Comparison of ENCODE assay signal across 17 cellular contexts in genomic region chr11:12502041-12502440, GRCh38.
A peak's percentile ranks its signal among the peaks of the same experiment; 100 is the strongest.
DNase-seq lines count a peak whose midpoint lies in the region; ATAC-seq and TF ChIP-seq lines count a peak whose summit lies in the region.
"Had no signal": no experiment of that assay in that cellular context is flagged by ENCODE, and none has a peak within 500 bp of the region (broad histone marks: within the 10 kb centered on the region; RNA-seq: fewer than 3 reads in every experiment).

No MANE protein-coding gene starts in this region.

- no peaks in the 10 kb centered on the region for H3K79me2 ChIP-seq in smooth muscle cell (ENCODE audit: low read depth)

- H3K4me2 ChIP-seq in smooth muscle cell, result peak overlapping the region; percentile 67

- in situ Hi-C loops in ACHN (cut with HindIII; ENCODE audit: low pct_ligation_motif_present, low pct_unique_long_range_greater_than_20kb, low sequenced_read_pairs), result no loop called here

- DNase-seq in GM04503 (ENCODE audit: low read depth), result peak; percentile 48
- peak; percentile 56 for DNase-seq in astrocyte of the hippocampus (ENCODE audit: low read depth, low spot score)
- DNase-seq in kidney glomerular epithelial cell (lab: John Stamatoyannopoulos, UW), result peak; percentile 41
- no peak for DNase-seq in smooth muscle cell (lab: John Stamatoyannopoulos, UW; ENCODE audit: unreplicated experiment)
- no peak for DNase-seq in activated gamma-delta T cell treated with Interleukin-2 at 50 U/mL for 16 hours
- no peak for DNase-seq in ACHN
- DNase-seq: adrenal gland, cerebellar nuclear complex, endodermal cell, left lung, NCI-H187, NCI-H226, pancreas, T1000 had no signal

- H4K20me1 ChIP-seq in smooth muscle cell (ENCODE audit: low read depth), result no peaks in the 10 kb centered on the region

- no peaks in the 10 kb centered on the region for H3K9me3 ChIP-seq in smooth muscle cell (replicated peaks; ENCODE audit: low read depth)
- H3K9me3 ChIP-seq: adrenal gland, left lung, pancreas had no signal

- no peak overlapping the region for H3K9ac ChIP-seq in smooth muscle cell (ENCODE audit: low read depth)

- peaks cover 34% of the 10 kb centered on the region for H3F3A ChIP-seq in smooth muscle cell (ENCODE audit: low read depth)

- no peak for TF ChIP-seq CTCF in smooth muscle cell (IDR thresholded peaks at IDR 0.05; ENCODE audit: borderline replicate concordance, insufficient read depth, poor library complexity, severe bottlenecking)

- H3K36me3 ChIP-seq in smooth muscle cell (ENCODE audit: low read depth), result no peaks in the 10 kb centered on the region
- H3K36me3 ChIP-seq: adrenal gland had no signal

- H3K27me3 ChIP-seq in smooth muscle cell (ENCODE audit: low read depth), result no peaks in the 10 kb centered on the region
- H3K27me3 ChIP-seq: adrenal gland, left lung, pancreas had no signal

- ATAC-seq in HG02798 (IDR thresholded peaks at IDR 0.05; ENCODE audit: poor library complexity, unreplicated experiment) (no peak), GM21423 (IDR thresholded peaks at IDR 0.05; ENCODE audit: unreplicated experiment) (no peak)
- ATAC-seq: activated CD4-positive, CD25-positive, alpha-beta regulatory T cell treated with anti-CD3 and anti-CD28 coated beads, Interleukin-2, amount 50 U/mL, for 24 hours; pancreas had no signal

- H3K4me1 ChIP-seq in smooth muscle cell (ENCODE audit: low read depth), result peaks cover 15% of the 10 kb centered on the region
- H3K4me1 ChIP-seq: left lung, pancreas had no signal

- no peak overlapping the region for H2AFZ ChIP-seq in smooth muscle cell (ENCODE audit: low read depth)

- WGBS in smooth muscle cell (ENCODE audit: low lambda C conversion rate), result 3% methylated on average over 2 of the region's 2 CpGs

- H3K27ac ChIP-seq in smooth muscle cell (ENCODE audit: low read depth), result peak overlapping the region; percentile 82
- H3K27ac ChIP-seq: left lung, pancreas had no signal

- no peak overlapping the region for H3K4me3 ChIP-seq in smooth muscle cell
- H3K4me3 ChIP-seq: adrenal gland, left lung, pancreas had no signal

Comparison
In these comparisons a context has a peak if more than half of its experiments do, and no peak if none do; other contexts are left out.
1. DNase-seq: peak in GM04503 (single experiment), astrocyte of the hippocampus (single experiment) and kidney glomerular epithelial cell (single experiment); none in smooth muscle cell (single experiment), activated gamma-delta T cell treated with Interleukin-2 at 50 U/mL for 16 hours (single experiment) and ACHN (single experiment).